Comparison of ENCODE assay signal across 20 cellular contexts in the genomic region with DNA sequence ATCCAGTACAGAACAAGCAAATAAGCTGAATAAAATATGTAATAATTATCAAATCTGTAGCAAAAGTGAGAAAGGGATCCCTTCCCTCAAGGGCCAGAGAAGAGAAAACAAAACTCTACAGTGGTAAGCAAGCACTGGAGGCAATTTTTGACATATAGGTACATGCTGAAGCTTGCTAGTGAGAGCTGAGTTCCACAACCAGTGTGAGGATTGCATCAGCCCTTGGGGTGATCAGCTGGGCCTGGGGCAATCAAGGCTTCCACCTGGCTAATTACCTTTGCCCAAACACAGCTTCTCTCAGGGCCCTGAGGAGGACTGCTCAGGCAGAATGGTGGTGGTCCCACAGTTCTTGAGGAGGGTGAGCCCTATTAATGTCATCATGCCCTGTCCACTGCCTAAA.
DNase-seq lines count a peak whose midpoint lies in the region; ATAC-seq, FAIRE-seq and TF ChIP-seq lines count a peak whose summit lies in the region.
"Had no signal": no experiment of that assay in that cellular context is flagged by ENCODE, and none has a peak within 500 bp of the region (broad histone marks: within the 10 kb centered on the region; RNA-seq: fewer than 3 reads in every experiment).

No MANE protein-coding gene starts in this region.

- H4K8ac ChIP-seq in trophoblast cell (ENCODE audit: low read depth, low read length) = no peak overlapping the region

- H3K14ac ChIP-seq in trophoblast cell (ENCODE audit: low read length) = no peak overlapping the region

- H4K12ac ChIP-seq in trophoblast cell (ENCODE audit: low read depth, low read length) = no peak overlapping the region

- H2AFZ ChIP-seq in K562 (ENCODE audit: low read depth, low read length) (no peak overlapping the region), trophoblast cell (ENCODE audit: insufficient read depth, low read length, poor library complexity) (no peak overlapping the region)

- H3K4me3 ChIP-seq in breast epithelium = no peak overlapping the region
- H3K4me3 ChIP-seq in K562 = no peak overlapping the region
- H3K4me3 ChIP-seq in trophoblast cell (ENCODE audit: low read depth, low read length) = no peak overlapping the region
- H3K4me3 ChIP-seq in H7 (ENCODE audit: insufficient read depth, low read depth, low read length) = no peak overlapping the region
- H3K4me3 ChIP-seq: BLaER1 treated with 17β-estradiol and CSF1 and Interleukin-3, amounts not matched to agents 10 nM and 100 nM had no signal

- CTCF ChIA-PET in MCF 10A (lab: Yijun Ruan, JAX) = interaction anchor here (0.6 to 1.0 kb wide), 3 partner anchors 30 to 185 kb away, joined by 3 to 4 read pairs (median 4); no protein-coding TSS in a partner anchor
- CTCF ChIA-PET in K562 (lab: Yijun Ruan, JAX; ENCODE audit: low intra/inter-chr PET ratio) = no interaction called here

- TF ChIP-seq POLR2A in breast epithelium (IDR thresholded peaks at IDR 0.05) = no peak
- TF ChIP-seq POLR2A in K562 (conservative IDR thresholded peaks at IDR 0.05) = no peak

- H3K23ac ChIP-seq in trophoblast cell (ENCODE audit: low read length) = no peak overlapping the region

- H3K9me3 ChIP-seq in breast epithelium (no peaks in the 10 kb centered on the region), K562 (replicated peaks; ENCODE audit: control insufficient read depth, insufficient read depth, low read depth, low read length) (no peaks in the 10 kb centered on the region), trophoblast cell (ENCODE audit: insufficient read depth, low read depth, low read length) (no peaks in the 10 kb centered on the region)
- H3K9me3 ChIP-seq: BLaER1 treated with 17β-estradiol and CSF1 and Interleukin-3, amounts not matched to agents 10 nM and 100 nM; SK-N-SH had no signal

- H3K4me1 Mint-ChIP-seq in MCF 10A (ENCODE audit: insufficient read depth, unreplicated experiment) = peaks cover 13% of the 10 kb centered on the region
- H3K4me1 Mint-ChIP-seq in activated T-cell treated with anti-CD3 and anti-CD28 coated beads, Interleukin-2, amount 50 U/mL, for 4 hours (ENCODE audit: low read depth) = no peaks in the 10 kb centered on the region
- peaks cover 7% of the 10 kb centered on the region for H3K4me1 Mint-ChIP-seq in osteocyte (ENCODE audit: unreplicated experiment)

- peak overlapping the region; percentile 92 for H3K27ac Mint-ChIP-seq in MCF 10A (ENCODE audit: low read depth, unreplicated experiment)
- no peak overlapping the region for H3K27ac Mint-ChIP-seq in osteocyte (ENCODE audit: unreplicated experiment)
- H3K27ac Mint-ChIP-seq: CD8-positive, alpha-beta T cell had no signal

- TF ChIP-seq CTCF in MCF 10A (IDR thresholded peaks at IDR 0.05; ENCODE audit: unreplicated experiment) (no peak), breast epithelium (IDR thresholded peaks at IDR 0.05) (no peak), K562 (IDR thresholded peaks at IDR 0.05 in 2 of 3, conservative IDR thresholded peaks at IDR 0.05 in 1 of 3; ENCODE audit: insufficient read depth in 2 of 3, low read depth in 1 of 3, low read length in 3 of 3) (no peak), osteocyte (IDR thresholded peaks at IDR 0.05) (no peak)

- H3K27me3 ChIP-seq in breast epithelium (no peaks in the 10 kb centered on the region), K562 (ENCODE audit: control insufficient read depth in 2 of 2, insufficient read depth in 2 of 2, low read length in 2 of 2) (no peaks in the 10 kb centered on the region), trophoblast cell (ENCODE audit: insufficient read depth, low read length) (no peaks in the 10 kb centered on the region), H7 (ENCODE audit: control insufficient read depth, insufficient read depth, low read length) (no peaks in the 10 kb centered on the region)
- H3K27me3 ChIP-seq: BLaER1 treated with 17β-estradiol and CSF1 and Interleukin-3, amounts not matched to agents 10 nM and 100 nM had no signal

- no peak for TF ChIP-seq RAD21 in K562 (CRISPR knock-in tag; conservative IDR thresholded peaks at IDR 0.05 in 1 of 2, IDR thresholded peaks at IDR 0.05 in 1 of 2)

- H3K36me3 Mint-ChIP-seq in MCF 10A (ENCODE audit: insufficient read depth, unreplicated experiment) = peaks cover 4% of the 10 kb centered on the region
- no peaks in the 10 kb centered on the region for H3K36me3 Mint-ChIP-seq in activated T-cell treated with anti-CD3 and anti-CD28 coated beads, Interleukin-2, amount 50 U/mL, for 4 hours (ENCODE audit: insufficient read depth)
- no peaks in the 10 kb centered on the region for H3K36me3 Mint-ChIP-seq in osteocyte (ENCODE audit: unreplicated experiment)
- H3K36me3 Mint-ChIP-seq: CD8-positive, alpha-beta T cell had no signal

- no peaks in the 10 kb centered on the region for H3K79me1 ChIP-seq in trophoblast cell (ENCODE audit: low read length)

- no peak overlapping the region for H4K91ac ChIP-seq in trophoblast cell (ENCODE audit: low read depth, low read length)

- no peak overlapping the region for H2BK5ac ChIP-seq in trophoblast cell (ENCODE audit: low read depth, low read length, poor library complexity)

- TF ChIP-seq EP300 in K562 (IDR thresholded peaks at IDR 0.05; ENCODE audit: low read length) = no peak

- ATAC-seq in K562 = peak; percentile 49; the same call in 2 of the 3 replicates
- ATAC-seq in activated T-cell treated with anti-CD3 and anti-CD28 coated beads, Interleukin-2, amount 50 U/mL, for 4 hours = no peak
- ATAC-seq: CD8-positive, alpha-beta T cell had no signal

- no peak overlapping the region for H3K18ac ChIP-seq in trophoblast cell (ENCODE audit: low read length)

- no peaks in the 10 kb centered on the region for H4K20me1 ChIP-seq in K562 (replicated peaks; ENCODE audit: control insufficient read depth, insufficient read depth, low read length)
- H4K20me1 ChIP-seq: BLaER1 treated with 17β-estradiol and CSF1 and Interleukin-3, amounts not matched to agents 10 nM and 100 nM had no signal

- intact Hi-C loops in MCF 10A (cut with micrococcal nuclease) = no loop called here
- intact Hi-C loops in breast epithelium (cut with DNase I; ENCODE audit: low total_unique reads) = no loop called here
- intact Hi-C loops in K562 (cut with micrococcal nuclease) = no loop called here

- no peak overlapping the region for H2AK5ac ChIP-seq in trophoblast cell (ENCODE audit: low read length)

- H3K4ac ChIP-seq in trophoblast cell (ENCODE audit: low read depth, low read length) = no peak overlapping the region

- H3K27ac ChIP-seq in breast epithelium (no peak overlapping the region), K562 (ENCODE audit: extremely low read depth, low read depth, low read length) (no peak overlapping the region), trophoblast cell (ENCODE audit: low read depth, low read length) (no peak overlapping the region)
- H3K27ac ChIP-seq: BLaER1 treated with 17β-estradiol and CSF1 and Interleukin-3, amounts not matched to agents 10 nM and 100 nM had no signal

- no peaks in the 10 kb centered on the region for H3K79me2 ChIP-seq in K562 (ENCODE audit: control insufficient read depth, insufficient read depth, low read length)
- no peaks in the 10 kb centered on the region for H3K79me2 ChIP-seq in trophoblast cell (ENCODE audit: control insufficient read depth, insufficient read depth, low read length, poor library complexity)

- H3K27me3 Mint-ChIP-seq in MCF 10A (ENCODE audit: insufficient read depth, unreplicated experiment) = no peaks in the 10 kb centered on the region
- peaks cover 7% of the 10 kb centered on the region for H3K27me3 Mint-ChIP-seq in activated T-cell treated with anti-CD3 and anti-CD28 coated beads, Interleukin-2, amount 50 U/mL, for 4 hours (ENCODE audit: low read depth)
- H3K27me3 Mint-ChIP-seq in osteocyte (ENCODE audit: unreplicated experiment) = peaks cover 3% of the 10 kb centered on the region

- POLR2A ChIA-PET in MCF 10A (lab: Yijun Ruan, JAX) (interaction anchor here (0.9 to 2.3 kb wide), 7 partner anchors 14 to 83 kb away, joined by 3 to 11 read pairs (median 4); no protein-coding TSS in a partner anchor), K562 (lab: Yijun Ruan, JAX) (no interaction called here)

- in situ Hi-C loops in K562 (cut with MboI) = no loop called here

- no peak for FAIRE-seq in K562 (lab: Jason Lieb, UNC)
- FAIRE-seq: GM12891 had no signal

- H3K4me3 Mint-ChIP-seq in MCF 10A (ENCODE audit: unreplicated experiment) (no peak overlapping the region), osteocyte (ENCODE audit: unreplicated experiment) (no peak overlapping the region)
- H3K4me3 Mint-ChIP-seq in activated T-cell treated with anti-CD3 and anti-CD28 coated beads, Interleukin-2, amount 50 U/mL, for 4 hours = no peak overlapping the region
- H3K4me3 Mint-ChIP-seq: CD8-positive, alpha-beta T cell had no signal

- DNase-seq in MCF 10A (ENCODE audit: unreplicated experiment) (peak; percentile 55), breast epithelium (ENCODE audit: low spot score in 2 of 2) (no peak), NCI-H146 (lab: John Stamatoyannopoulos, UW) (peak; percentile 74), K562 (ENCODE audit: extremely low read depth in 1 of 4, low spot score in 3 of 4) (no peak), trophoblast cell (peak; percentile 23 to 55), H7 (no peak), osteocyte (ENCODE audit: extremely low spot score, unreplicated experiment) (no peak)
- DNase-seq in activated T-cell treated with anti-CD3 and anti-CD28 coated beads, Interleukin-2, amount 50 U/mL, for 4 hours = no peak
- DNase-seq: CD8-positive, alpha-beta T cell; DMS53; EL; GOT3; NCI-H1105; NCI-H226; NCI-H524; OCI-M1; SHP77 treated with DMSO at 0.1 percent for 48 hours; SK-N-SH had no signal

- H3K9ac ChIP-seq in K562 (ENCODE audit: insufficient read depth in 1 of 2, low read depth in 2 of 2, low read length in 2 of 2) (no peak overlapping the region), trophoblast cell (ENCODE audit: low read length) (no peak overlapping the region)
- H3K9ac ChIP-seq: BLaER1 treated with 17β-estradiol and CSF1 and Interleukin-3, amounts not matched to agents 10 nM and 100 nM; SK-N-SH had no signal

- H3K9me1 ChIP-seq in K562 (ENCODE audit: control insufficient read depth, insufficient read depth, low read length) = no peaks in the 10 kb centered on the region

- H2BK120ac ChIP-seq in trophoblast cell (ENCODE audit: insufficient read depth, low read length, poor library complexity) = no peak overlapping the region

- no peaks in the 10 kb centered on the region for H3K4me1 ChIP-seq in breast epithelium
- H3K4me1 ChIP-seq in K562 (replicated peaks in 1 of 2; ENCODE audit: control insufficient read depth in 2 of 2, insufficient read depth in 2 of 2, low read length in 2 of 2) = no peaks in the 10 kb centered on the region
- peaks cover 0 to 3% of the 10 kb centered on the region in 2 experiments for H3K4me1 ChIP-seq in trophoblast cell (ENCODE audit: control insufficient read depth in 1 of 2, insufficient read depth in 2 of 2, low read length in 2 of 2)
- H3K4me1 ChIP-seq: BLaER1 treated with 17β-estradiol and CSF1 and Interleukin-3, amounts not matched to agents 10 nM and 100 nM had no signal

- H3K9me3 Mint-ChIP-seq in MCF 10A (ENCODE audit: unreplicated experiment) (no peaks in the 10 kb centered on the region), osteocyte (ENCODE audit: unreplicated experiment) (peaks cover 4% of the 10 kb centered on the region)
- H3K9me3 Mint-ChIP-seq in activated T-cell treated with anti-CD3 and anti-CD28 coated beads, Interleukin-2, amount 50 U/mL, for 4 hours = no peaks in the 10 kb centered on the region
- H3K9me3 Mint-ChIP-seq: CD8-positive, alpha-beta T cell had no signal

- no peak overlapping the region for H2BK12ac ChIP-seq in trophoblast cell (ENCODE audit: low read length)

- H3K36me3 ChIP-seq in breast epithelium (no peaks in the 10 kb centered on the region), K562 (ENCODE audit: control insufficient read depth, insufficient read depth, low read length) (no peaks in the 10 kb centered on the region), trophoblast cell (ENCODE audit: control insufficient read depth in 1 of 2, insufficient read depth in 2 of 2, low read length in 2 of 2) (no peaks in the 10 kb centered on the region), H7 (replicated peaks; ENCODE audit: control insufficient read depth, insufficient read depth, low read length) (no peaks in the 10 kb centered on the region)
- H3K36me3 ChIP-seq: BLaER1 treated with 17β-estradiol and CSF1 and Interleukin-3, amounts not matched to agents 10 nM and 100 nM had no signal

- no peak overlapping the region for H3K4me2 ChIP-seq in K562 (ENCODE audit: insufficient read depth, low read length)
- H3K4me2 ChIP-seq in trophoblast cell (ENCODE audit: low read length) = no peak overlapping the region
- H3K4me2 ChIP-seq: BLaER1 treated with 17β-estradiol and CSF1 and Interleukin-3, amounts not matched to agents 10 nM and 100 nM; SK-N-SH had no signal

- BruUV-seq in MCF 10A (replicated peaks; lab: Mats Ljungman, UMichigan) (no TSS peak), K562 (replicated peaks; lab: Mats Ljungman, UMichigan) (no TSS peak)

Comparison
In these comparisons a context has a peak if more than half of its experiments do, and no peak if none do; other contexts are left out.
1. DNase-seq: peak in MCF 10A (single experiment), NCI-H146 (single experiment) and trophoblast cell (2 of 2); none in breast epithelium (0 of 2), K562 (0 of 4), H7 (single experiment), activated T-cell treated with anti-CD3 and anti-CD28 coated beads, Interleukin-2, amount 50 U/mL, for 4 hours (single experiment) and osteocyte (single experiment).